In genomic region chr6:43516367-43516696, GRCh38 we compare ENCODE assay signal across 8 cellular contexts. TPM values are rescaled to one million over a fixed set of nuclear protein-coding genes. Genes with fewer than 3 reads are reported as not detected.
DNase-seq lines count a peak whose midpoint lies in the region; ATAC-seq and TF ChIP-seq lines count a peak whose summit lies in the region.

No MANE protein-coding gene starts in this region.

- 2% methylated on average over 10 of the region's 10 CpGs for WGBS in prostate gland

- TF ChIP-seq POLR2A in prostate gland (IDR thresholded peaks at IDR 0.05) = no peak

- ATAC-seq in HG02870 (IDR thresholded peaks at IDR 0.05; ENCODE audit: unreplicated experiment) = no peak

- H3K4me2 ChIP-seq in OCI-LY3 (ENCODE audit: low read length) = peak overlapping the region; percentile 71

- H3K9me3 ChIP-seq in ES-I3 (ENCODE audit: control insufficient read depth, insufficient read depth, low read length) (no peaks in the 10 kb centered on the region), OCI-LY3 (ENCODE audit: insufficient read depth, low read length) (no peaks in the 10 kb centered on the region), prostate gland (no peaks in the 10 kb centered on the region)

- H3K36me3 ChIP-seq in ES-I3 (ENCODE audit: insufficient read depth, low read length) (peaks cover 25% of the 10 kb centered on the region), OCI-LY3 (replicated peaks; ENCODE audit: low read depth, low read length) (peaks cover 54% of the 10 kb centered on the region), prostate gland (peaks cover 4 to 19% of the 10 kb centered on the region in 2 donors)

- H3K27me3 ChIP-seq in OCI-LY3 (ENCODE audit: low read depth, low read length) = no peaks in the 10 kb centered on the region
- H3K27me3 ChIP-seq in prostate gland (replicated peaks; ENCODE audit: insufficient read depth) = no peaks in the 10 kb centered on the region

- H3K4me3 ChIP-seq in OCI-LY3 (ENCODE audit: low read length) = peak overlapping the region; percentile 84
- peak overlapping the region; percentile 71 to 87 for H3K4me3 ChIP-seq in prostate gland

- peak overlapping the region; percentile 56 for H3K27ac ChIP-seq in OCI-LY3 (ENCODE audit: low read length)
- H3K27ac ChIP-seq in prostate gland = peak overlapping the region; percentile 87 to 89

- intact Hi-C loops in prostate gland (cut with DNase I) = no loop called here

- peaks cover 6% of the 10 kb centered on the region; the same call in 1 of the 2 replicates for H3K4me1 ChIP-seq in ES-I3 (ENCODE audit: insufficient read depth, low read length)
- H3K4me1 ChIP-seq in OCI-LY3 (ENCODE audit: low read length) = peaks cover 19% of the 10 kb centered on the region
- H3K4me1 ChIP-seq in prostate gland (replicated peaks) = peaks cover 9% of the 10 kb centered on the region

- TF ChIP-seq CTCF in OCI-LY3 (IDR thresholded peaks at IDR 0.05; ENCODE audit: low read depth, low read length) (no peak), prostate gland (IDR thresholded peaks at IDR 0.05) (no peak)

- peaks cover 6% of the 10 kb centered on the region; the same call in 1 of the 2 replicates for H4K20me1 ChIP-seq in OCI-LY3 (ENCODE audit: insufficient read depth, low read length)

- H3K9ac ChIP-seq in ES-I3 (ENCODE audit: low read depth, low read length) (peak overlapping the region; percentile 68), OCI-LY3 (ENCODE audit: low read length) (peak overlapping the region; percentile 94)

- peak; percentile 19 for DNase-seq in fibroblast of peridontal ligament (ENCODE audit: extremely low read depth)
- no peak for DNase-seq in prostate gland (ENCODE audit: low spot score)
- no peak for DNase-seq in NCI-H1092 treated with DMSO at 0.1 percent for 48 hours (lab: John Stamatoyannopoulos, UW)
- DNase-seq in activated effector memory CD4-positive, alpha-beta T cell treated with Interleukin-2 at 50 U/mL for 16 hours = no peak
- DNase-seq in NCI-H2029 treated with DMSO at 0.1 percent for 48 hours (lab: John Stamatoyannopoulos, UW) = no peak

- H3K79me2 ChIP-seq in OCI-LY3 (ENCODE audit: low read length) = peaks cover 54% of the 10 kb centered on the region

- peak overlapping the region; percentile 70 for H2AFZ ChIP-seq in OCI-LY3 (ENCODE audit: low read depth, low read length)

RNA-seq across cellular contexts. Expression of gene YIPF3, which starts 0.4 kb away (rescaled TPM):
- 100 to 1,000 TPM; 162 to 180 TPM for total RNA-seq in prostate gland

RNA-seq across cellular contexts. Expression of gene POLR1C, which starts 0.6 kb away (rescaled TPM):
- 10 to 100 TPM; 24.4 to 37.2 TPM for total RNA-seq in prostate gland

RNA-seq across cellular contexts. Expression of gene LRRC73, which starts 6.2 kb away (rescaled TPM):
- 1 to 10 TPM in 1 of 2 donors, under 1 TPM in 1; 0.68 to 4.0 TPM for total RNA-seq in prostate gland

RNA-seq across cellular contexts. Expression of gene TJAP1, which starts 39.0 kb away (rescaled TPM):
- 10 to 100 TPM; 29.1 to 51.6 TPM for total RNA-seq in prostate gland

RNA-seq across cellular contexts. Expression of gene XPO5, which starts 59.5 kb away (rescaled TPM):
- total RNA-seq in prostate gland = 10 to 100 TPM; 17.9 to 33.3 TPM
